Comparison of ENCODE assay signal across 23 cellular contexts in the genomic region with DNA sequence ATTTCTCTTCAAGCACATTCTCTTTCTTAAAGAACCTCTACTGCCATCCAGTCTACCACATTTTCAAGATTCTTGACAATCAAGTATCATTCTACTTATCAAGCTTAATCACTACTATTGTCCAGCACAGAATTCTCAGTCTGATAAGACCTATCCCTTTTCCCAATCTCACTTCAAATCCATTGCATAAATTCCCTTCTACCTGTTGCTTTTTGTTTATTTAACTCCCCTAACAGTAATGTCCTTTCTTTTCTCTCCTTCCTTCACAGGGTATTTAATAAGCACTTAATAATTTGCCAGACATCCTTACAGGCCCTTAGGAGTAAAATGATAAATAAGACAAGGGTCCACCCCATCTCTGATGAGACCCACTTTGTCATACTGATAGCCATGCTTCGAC. TPM values are rescaled to one million over a fixed set of nuclear protein-coding genes. Genes with fewer than 3 reads are reported as not detected.
DNase-seq lines count a peak whose midpoint lies in the region; ATAC-seq and TF ChIP-seq lines count a peak whose summit lies in the region.
"Had no signal": no experiment of that assay in that cellular context is flagged by ENCODE, and none has a peak within 500 bp of the region (broad histone marks: within the 10 kb centered on the region; RNA-seq: fewer than 3 reads in every experiment).

No MANE protein-coding gene starts in this region.

- no peaks in the 10 kb centered on the region for H3K27me3 Mint-ChIP-seq in activated naive CD8-positive, alpha-beta T cell
- no peaks in the 10 kb centered on the region for H3K27me3 Mint-ChIP-seq in activated naive CD8-positive, alpha-beta T cell treated with anti-CD3 and anti-CD28 coated beads, Interleukin-2, amount 50 U/mL, for 24 hours
- H3K27me3 Mint-ChIP-seq in T-cell: no peaks in the 10 kb centered on the region
- H3K27me3 Mint-ChIP-seq in glutamatergic neuron (ENCODE audit: unreplicated experiment): no peaks in the 10 kb centered on the region
- no peaks in the 10 kb centered on the region for H3K27me3 Mint-ChIP-seq in stimulated activated naive B cell treated with anti-CD40 and anti-IgM and Interleukin-4, amounts not matched to agents 10 μg/mL and 1 μg/mL and 100 μg/mL, for 72 hours
- H3K27me3 Mint-ChIP-seq: activated CD8-positive, alpha-beta T cell treated with anti-CD3 and anti-CD28 coated beads for 36 hours had no signal

- no peak for DNase-seq in activated naive CD8-positive, alpha-beta T cell treated with anti-CD3 and anti-CD28 coated beads, Interleukin-2, amount 50 U/mL, for 24 hours
- DNase-seq in T-cell (no peak), glutamatergic neuron (no peak), 8988T (no peak), amygdala (lab: John Stamatoyannopoulos, UW) (no peak)
- DNase-seq in stimulated activated naive B cell treated with anti-CD40 and anti-IgM and Interleukin-4, amounts not matched to agents 10 μg/mL and 1 μg/mL and 100 μg/mL, for 72 hours: no peak
- DNase-seq: activated CD8-positive, alpha-beta memory T cell treated with anti-CD3 and anti-CD28 coated beads, Interleukin-2, amount 50 U/mL, for 48 hours; activated CD8-positive, alpha-beta T cell treated with anti-CD3 and anti-CD28 coated beads for 36 hours; activated effector memory CD4-positive, alpha-beta T cell treated with anti-CD3 and anti-CD28 coated beads, Interleukin-2, amount 50 U/mL, for 16 hours; BE2C; DMS79; GOT3; kidney glomerular epithelial cell; lower lobe of right lung; NCI-H1048; NCI-H2107; NCI-H345; NCI-H69; PC-3; stomach; thyroid gland had no signal

- TF ChIP-seq CTCF in glutamatergic neuron (IDR thresholded peaks at IDR 0.05; ENCODE audit: partially characterized antibody, unreplicated experiment): no peak

- POLR2A ChIA-PET in T-cell (lab: Charles Lee): no interaction called here

- peaks cover 28% of the 10 kb centered on the region for H3K4me1 Mint-ChIP-seq in activated naive CD8-positive, alpha-beta T cell (ENCODE audit: low read depth)
- H3K4me1 Mint-ChIP-seq in activated naive CD8-positive, alpha-beta T cell treated with anti-CD3 and anti-CD28 coated beads, Interleukin-2, amount 50 U/mL, for 24 hours: peaks cover 12% of the 10 kb centered on the region
- H3K4me1 Mint-ChIP-seq in T-cell (peaks cover 27 to 36% (median 31%) of the 10 kb centered on the region in 3 donors), glutamatergic neuron (ENCODE audit: low read depth, unreplicated experiment) (no peaks in the 10 kb centered on the region)
- peaks cover 12 to 25% of the 10 kb centered on the region in 2 donors for H3K4me1 Mint-ChIP-seq in stimulated activated naive B cell treated with anti-CD40 and anti-IgM and Interleukin-4, amounts not matched to agents 10 μg/mL and 1 μg/mL and 100 μg/mL, for 72 hours
- H3K4me1 Mint-ChIP-seq: neural progenitor cell had no signal

- no peak for ATAC-seq in activated naive CD8-positive, alpha-beta T cell treated with anti-CD3 and anti-CD28 coated beads, Interleukin-2, amount 50 U/mL, for 24 hours
- no peak for ATAC-seq in T-cell (replicated peaks in 1 of 4)
- ATAC-seq in stimulated activated naive B cell treated with anti-CD40 and anti-IgM and Interleukin-4, amounts not matched to agents 10 μg/mL and 1 μg/mL and 100 μg/mL, for 72 hours (replicated peaks): no peak
- ATAC-seq: activated CD8-positive, alpha-beta T cell treated with anti-CD3 and anti-CD28 coated beads for 36 hours; lower lobe of right lung; PC-3 had no signal

- H3K9me3 Mint-ChIP-seq in activated naive CD8-positive, alpha-beta T cell (ENCODE audit: low read depth): no peaks in the 10 kb centered on the region
- no peaks in the 10 kb centered on the region for H3K9me3 Mint-ChIP-seq in activated naive CD8-positive, alpha-beta T cell treated with anti-CD3 and anti-CD28 coated beads, Interleukin-2, amount 50 U/mL, for 24 hours
- H3K9me3 Mint-ChIP-seq in T-cell (no peaks in the 10 kb centered on the region), glutamatergic neuron (ENCODE audit: unreplicated experiment) (peaks cover 1% of the 10 kb centered on the region)
- H3K9me3 Mint-ChIP-seq in stimulated activated naive B cell treated with anti-CD40 and anti-IgM and Interleukin-4, amounts not matched to agents 10 μg/mL and 1 μg/mL and 100 μg/mL, for 72 hours: no peaks in the 10 kb centered on the region
- H3K9me3 Mint-ChIP-seq: activated CD8-positive, alpha-beta T cell treated with anti-CD3 and anti-CD28 coated beads for 36 hours; neural progenitor cell had no signal

- H3K27ac Mint-ChIP-seq in activated naive CD8-positive, alpha-beta T cell: peak overlapping the region; percentile 56
- H3K27ac Mint-ChIP-seq in activated naive CD8-positive, alpha-beta T cell treated with anti-CD3 and anti-CD28 coated beads, Interleukin-2, amount 50 U/mL, for 24 hours: no peak overlapping the region
- H3K27ac Mint-ChIP-seq in T-cell (peak overlapping the region; percentile 52 to 73), glutamatergic neuron (ENCODE audit: unreplicated experiment) (peak overlapping the region; percentile 1)
- H3K27ac Mint-ChIP-seq in stimulated activated naive B cell treated with anti-CD40 and anti-IgM and Interleukin-4, amounts not matched to agents 10 μg/mL and 1 μg/mL and 100 μg/mL, for 72 hours: peak overlapping the region; percentile 16
- H3K27ac Mint-ChIP-seq: activated CD8-positive, alpha-beta T cell treated with anti-CD3 and anti-CD28 coated beads for 36 hours; neural progenitor cell had no signal

- CTCF ChIA-PET in T-cell (lab: Charles Lee): interaction anchor here in 1 of 2 donors (1.8 kb wide), 1 partner anchor 15 kb away, joined by 4 read pairs; no protein-coding TSS in a partner anchor

- H3K36me3 Mint-ChIP-seq in activated naive CD8-positive, alpha-beta T cell: peaks cover 3% of the 10 kb centered on the region
- H3K36me3 Mint-ChIP-seq in activated naive CD8-positive, alpha-beta T cell treated with anti-CD3 and anti-CD28 coated beads, Interleukin-2, amount 50 U/mL, for 24 hours (ENCODE audit: low read depth): peaks cover 79% of the 10 kb centered on the region
- peaks cover 64% of the 10 kb centered on the region for H3K36me3 Mint-ChIP-seq in T-cell
- H3K36me3 Mint-ChIP-seq in glutamatergic neuron (ENCODE audit: unreplicated experiment): no peaks in the 10 kb centered on the region
- H3K36me3 Mint-ChIP-seq in stimulated activated naive B cell treated with anti-CD40 and anti-IgM and Interleukin-4, amounts not matched to agents 10 μg/mL and 1 μg/mL and 100 μg/mL, for 72 hours: peaks cover 35 to 60% of the 10 kb centered on the region in 2 donors

- no peak overlapping the region for H3K4me3 Mint-ChIP-seq in activated naive CD8-positive, alpha-beta T cell
- no peak overlapping the region for H3K4me3 Mint-ChIP-seq in activated naive CD8-positive, alpha-beta T cell treated with anti-CD3 and anti-CD28 coated beads, Interleukin-2, amount 50 U/mL, for 24 hours
- H3K4me3 Mint-ChIP-seq in T-cell (no peak overlapping the region), glutamatergic neuron (ENCODE audit: unreplicated experiment) (no peak overlapping the region)
- H3K4me3 Mint-ChIP-seq in stimulated activated naive B cell treated with anti-CD40 and anti-IgM and Interleukin-4, amounts not matched to agents 10 μg/mL and 1 μg/mL and 100 μg/mL, for 72 hours: no peak overlapping the region
- H3K4me3 Mint-ChIP-seq: activated CD8-positive, alpha-beta T cell treated with anti-CD3 and anti-CD28 coated beads for 36 hours; neural progenitor cell had no signal

RNA-seq across cellular contexts. Expression of gene ZFC3H1, which starts 41.7 kb away (rescaled TPM):
- total RNA-seq in T-cell: 100 to 1,000 TPM in 3 of 5 donors, 10 to 100 TPM in 2; 85.5 to 146 (median 106) TPM
- total RNA-seq in glutamatergic neuron (ENCODE audit: unreplicated experiment): 66.7 TPM

RNA-seq across cellular contexts. Expression of gene THAP2, which starts 42.2 kb away (rescaled TPM):
- total RNA-seq in T-cell (10 to 100 TPM in 2 of 5 donors, 1 to 10 TPM in 3; 8.3 to 23.1 (median 8.6) TPM), glutamatergic neuron (ENCODE audit: unreplicated experiment) (7.9 TPM)
